ENCODE assay signal across 30 cellular contexts in genomic region chr5:26942481-26942880, GRCh38.
A peak's percentile ranks its signal among the peaks of the same experiment; 100 is the strongest.
DNase-seq lines count a peak whose midpoint lies in the region; ATAC-seq and TF ChIP-seq lines count a peak whose summit lies in the region.
"Had no signal": no experiment of that assay in that cellular context is flagged by ENCODE, and none has a peak within 500 bp of the region (broad histone marks: within the 10 kb centered on the region; RNA-seq: fewer than 3 reads in every experiment).

No MANE protein-coding gene starts in this region.

- no peak overlapping the region for H3K27ac ChIP-seq in AG04450 (ENCODE audit: low read depth, low read length)
- H3K27ac ChIP-seq: adrenal gland, esophagus squamous epithelium, left lung, Peyer's patch, psoas muscle, testis had no signal

- POLR2A ChIA-PET in AG04450 (lab: Yijun Ruan, JAX) = no interaction called here

- DNase-seq in AG04450 (ENCODE audit: low read depth, low spot score) = peak; percentile 11
- peak; percentile 41 for DNase-seq in LNCaP clone FGC (ENCODE audit: low read depth)
- peak; percentile 28 for DNase-seq in astrocyte of the cerebellum (ENCODE audit: low read depth)
- DNase-seq in fibroblast of the aortic adventitia (ENCODE audit: low read depth) = peak; percentile 0
- no peak for DNase-seq in globus pallidus (ENCODE audit: low spot score)
- DNase-seq in head of caudate nucleus = no peak
- DNase-seq: activated CD4-positive, alpha-beta T cell treated with anti-CD3 and anti-CD28 coated beads, Interleukin-2, amount 50 U/mL, for 4 hours; activated CD8-positive, alpha-beta memory T cell treated with anti-CD3 and anti-CD28 coated beads, Interleukin-2, amount 50 U/mL, for 4 hours; activated naive CD4-positive, alpha-beta T cell treated with anti-CD3 and anti-CD28 coated beads for 36 hours; adrenal gland; AML-193; CD4-positive, alpha-beta memory T cell; central memory CD4-positive, alpha-beta T cell; endodermal cell; esophagus squamous epithelium; left lung; midbrain; naive thymus-derived CD4-positive, alpha-beta T cell; NCI-H187; NCI-H2171; NCI-H526 treated with DMSO at 0.1 percent for 48 hours; nucleus accumbens; Peyer's patch; psoas muscle; stimulated activated naive CD4-positive, alpha-beta T cell treated with Interleukin-2 at 50 U/mL for 16 hours; T-helper 1 cell; testis had no signal

- H3K27me3 ChIP-seq in AG04450 (ENCODE audit: control insufficient read depth, insufficient read depth, low read length) = no peaks in the 10 kb centered on the region
- H3K27me3 ChIP-seq: adrenal gland, esophagus squamous epithelium, left lung, Peyer's patch, testis had no signal

- no peaks in the 10 kb centered on the region for H3K9me3 ChIP-seq in AG04450 (ENCODE audit: control insufficient read depth, insufficient read depth, low read length)
- H3K9me3 ChIP-seq: adrenal gland, esophagus squamous epithelium, Peyer's patch, psoas muscle, testis had no signal

- in situ Hi-C loops in astrocyte of the cerebellum (cut with HindIII; ENCODE audit: low sequenced_read_pairs) = no loop called here

- TF ChIP-seq CTCF in AG04450 (IDR thresholded peaks at IDR 0.05; ENCODE audit: low read depth, low read length) = no peak
- no peak for TF ChIP-seq CTCF in LNCaP clone FGC (IDR thresholded peaks at IDR 0.05; ENCODE audit: control insufficient read depth, extremely low read depth, insufficient read depth)
- TF ChIP-seq CTCF in astrocyte of the cerebellum (IDR thresholded peaks at IDR 0.05; ENCODE audit: low read depth, low read length, missing control alignments) = no peak
- TF ChIP-seq CTCF in fibroblast of the aortic adventitia (IDR thresholded peaks at IDR 0.05; ENCODE audit: insufficient read depth, low read length) = no peak

- CTCF ChIA-PET in AG04450 (lab: Charles Lee) = no interaction called here

- intact Hi-C loops in head of caudate nucleus (cut with DNase I) = no loop called here

- no peak for ATAC-seq in GM18861 (IDR thresholded peaks at IDR 0.05; ENCODE audit: unreplicated experiment)
- no peak for ATAC-seq in GM18502 (IDR thresholded peaks at IDR 0.05; ENCODE audit: poor library complexity, unreplicated experiment)
- ATAC-seq: K562; left lung; naive thymus-derived CD4-positive, alpha-beta T cell; psoas muscle had no signal

- no peak overlapping the region for H3K4me3 ChIP-seq in AG04450 (ENCODE audit: low read depth, low read length)
- no peak overlapping the region for H3K4me3 ChIP-seq in LNCaP clone FGC (ENCODE audit: low read depth, low read length)
- no peak overlapping the region for H3K4me3 ChIP-seq in astrocyte of the cerebellum (ENCODE audit: low read depth, low read length)
- no peak overlapping the region for H3K4me3 ChIP-seq in fibroblast of the aortic adventitia (ENCODE audit: low read depth, low read length)
- H3K4me3 ChIP-seq: adrenal gland, esophagus squamous epithelium, K562, left lung, Peyer's patch, psoas muscle, testis had no signal

Comparison
In these comparisons a context has a peak if more than half of its experiments do, and no peak if none do; other contexts are left out.
1. DNase-seq: peak in AG04450 (single experiment), LNCaP clone FGC (single experiment), astrocyte of the cerebellum (single experiment) and fibroblast of the aortic adventitia (single experiment); none in globus pallidus (single experiment) and head of caudate nucleus (0 of 42).